Comparison of ENCODE assay signal across 1 cellular context in genomic region chr3:25664066-25664809, GRCh38.
TF ChIP-seq lines count a peak whose summit lies in the region.

No MANE protein-coding gene starts in this region.

TF ChIP-seq in HepG2, 621 proteins besides CTCF, POLR2A, EP300 and RAD21 (continued from another document and continues in another):
- TF ChIP-seq HNF1A (IDR thresholded peaks at IDR 0.05; ENCODE audit: low read depth) (no peak), HNF1A (CRISPR knock-in tag; IDR thresholded peaks at IDR 0.05; ENCODE audit: borderline replicate concordance) (no peak), RBFOX2 (IDR thresholded peaks at IDR 0.05; ENCODE audit: low read depth, low read length) (no peak), TBL1XR1 (IDR thresholded peaks at IDR 0.05; ENCODE audit: borderline replicate concordance, low read length, partially characterized antibody) (no peak), ZNF318 (CRISPR knock-in tag; IDR thresholded peaks at IDR 0.05) (no peak), PAWR (CRISPR knock-in tag; IDR thresholded peaks at IDR 0.05; ENCODE audit: borderline replicate concordance) (no peak), ZNF598 (CRISPR knock-in tag; IDR thresholded peaks at IDR 0.05; ENCODE audit: borderline replicate concordance) (no peak), RFXANK (CRISPR knock-in tag; IDR thresholded peaks at IDR 0.05) (no peak), ZNF441 (CRISPR knock-in tag; IDR thresholded peaks at IDR 0.05; ENCODE audit: borderline replicate concordance) (0 out of 2 replicates have a peak, but pooled peaks have one; percentile 40), ZNF674 (CRISPR knock-in tag; IDR thresholded peaks at IDR 0.05; ENCODE audit: low read depth) (no peak), U2AF1 (optimal IDR thresholded peaks at IDR 0.05; ENCODE audit: low read depth, low read length) (no peak), ETV5 (CRISPR knock-in tag; IDR thresholded peaks at IDR 0.05; ENCODE audit: borderline replicate concordance) (no peak), NR2F6 (IDR thresholded peaks at IDR 0.05) (no peak), NR2F6 (CRISPR knock-in tag; IDR thresholded peaks at IDR 0.05) (no peak), CSRNP2 (CRISPR knock-in tag; conservative IDR thresholded peaks at IDR 0.05; ENCODE audit: low read depth) (no peak), ZNF512B (CRISPR knock-in tag; IDR thresholded peaks at IDR 0.05; ENCODE audit: borderline replicate concordance) (no peak), RBAK (CRISPR knock-in tag; IDR thresholded peaks at IDR 0.05) (no peak), ZBTB10 (CRISPR knock-in tag; IDR thresholded peaks at IDR 0.05; ENCODE audit: borderline replicate concordance) (0 out of 2 replicates have a peak, but pooled peaks have one; percentile 16), ZNF235 (CRISPR knock-in tag; IDR thresholded peaks at IDR 0.05; ENCODE audit: borderline replicate concordance) (no peak), ZNF839 (CRISPR knock-in tag; IDR thresholded peaks at IDR 0.05; ENCODE audit: borderline replicate concordance) (no peak), MED1 (CRISPR knock-in tag; IDR thresholded peaks at IDR 0.05) (no peak), NRL (CRISPR knock-in tag; IDR thresholded peaks at IDR 0.05; ENCODE audit: borderline replicate concordance) (no peak), SP5 (CRISPR knock-in tag; IDR thresholded peaks at IDR 0.05; ENCODE audit: borderline replicate concordance, low read depth) (no peak), SAP130 (CRISPR knock-in tag; IDR thresholded peaks at IDR 0.05; ENCODE audit: low read depth) (no peak), ZNF574 (CRISPR knock-in tag; IDR thresholded peaks at IDR 0.05) (peak; percentile 56), FLYWCH1 (CRISPR knock-in tag; IDR thresholded peaks at IDR 0.05) (no peak), DPF2 (CRISPR knock-in tag; IDR thresholded peaks at IDR 0.05; ENCODE audit: borderline replicate concordance, low read depth) (no peak), ZFP91 (CRISPR knock-in tag; IDR thresholded peaks at IDR 0.05; ENCODE audit: borderline replicate concordance) (no peak), PRPF4 (IDR thresholded peaks at IDR 0.05; ENCODE audit: low read depth, low read length, poor library complexity, severe bottlenecking) (no peak)
